In the genomic region with DNA sequence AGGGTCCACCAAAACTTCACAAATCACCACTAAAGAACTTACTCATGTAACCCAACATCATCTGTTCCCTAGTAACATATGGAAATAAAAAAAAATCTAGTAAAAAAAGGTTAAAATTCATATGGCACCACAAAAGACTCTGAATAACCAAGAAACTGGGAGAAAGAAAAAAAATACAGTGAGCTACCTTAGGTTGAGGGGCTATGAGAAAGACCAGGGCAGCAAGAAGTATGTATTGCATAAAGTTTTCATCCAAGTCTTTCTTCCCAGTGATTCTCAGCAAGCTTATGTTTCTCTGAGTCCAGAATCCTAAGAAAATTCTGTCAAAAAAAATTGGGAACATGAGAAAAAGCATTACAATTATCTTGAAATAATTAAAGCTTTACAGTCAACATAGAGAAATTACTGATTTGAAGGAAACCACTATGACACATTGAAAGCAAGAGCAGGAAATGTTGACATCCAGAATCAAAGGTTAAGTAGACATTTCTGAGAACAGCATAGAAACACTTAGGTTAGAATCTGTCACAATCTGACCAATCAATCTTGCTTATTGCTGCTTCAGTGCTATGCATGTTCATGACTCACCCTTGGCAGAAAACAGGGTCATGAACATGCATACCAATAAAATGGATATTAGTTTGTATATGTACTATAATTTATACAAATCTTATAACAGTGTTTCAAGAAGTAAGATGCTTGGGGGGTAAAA, we compare ENCODE assay signal across 15 cellular contexts.
DNase-seq lines count a peak whose midpoint lies in the region; ATAC-seq, FAIRE-seq and TF ChIP-seq lines count a peak whose summit lies in the region.
"Had no signal": no experiment of that assay in that cellular context is flagged by ENCODE, and none has a peak within 500 bp of the region (broad histone marks: within the 10 kb centered on the region; RNA-seq: fewer than 3 reads in every experiment).

No MANE protein-coding gene starts in this region.

- no peak overlapping the region for H2AFZ ChIP-seq in ACC112 (ENCODE audit: low read length, unreplicated experiment)

- ATAC-seq in GM18519 (IDR thresholded peaks at IDR 0.05; ENCODE audit: low FRiP score, unreplicated experiment) (peak; percentile 72), RWPE2 (ENCODE audit: low read depth) (peak; percentile 89), HG02610 (IDR thresholded peaks at IDR 0.05; ENCODE audit: unreplicated experiment) (no peak), GM21360 (IDR thresholded peaks at IDR 0.05; ENCODE audit: unreplicated experiment) (no peak)
- ATAC-seq: heart left ventricle had no signal

- no peak for FAIRE-seq in urothelium cell line (lab: Jason Lieb, UNC)
- FAIRE-seq: TTC549 had no signal

- H3K27ac ChIP-seq in ACC112 (ENCODE audit: low read depth, low read length) (peak overlapping the region; percentile 10; the same call in 1 of the 2 replicates), RWPE2 (ENCODE audit: poor library complexity, severe bottlenecking) (peak overlapping the region; percentile 77)
- H3K27ac ChIP-seq: heart left ventricle, testis had no signal

- no peaks in the 10 kb centered on the region for H3K4me1 ChIP-seq in ACC112 (ENCODE audit: control insufficient read depth, insufficient read depth, low read length, unreplicated experiment)
- H3K4me1 ChIP-seq in RWPE2 (ENCODE audit: insufficient read depth, poor library complexity, severe bottlenecking), result peaks cover 21% of the 10 kb centered on the region
- H3K4me1 ChIP-seq: heart left ventricle, testis had no signal

- H3K36me3 ChIP-seq in ACC112 (ENCODE audit: insufficient read depth, low read length) (no peaks in the 10 kb centered on the region), RWPE2 (ENCODE audit: low read depth) (no peaks in the 10 kb centered on the region)
- H3K36me3 ChIP-seq: heart left ventricle had no signal

- no peaks in the 10 kb centered on the region for H3K9me3 ChIP-seq in RWPE2 (ENCODE audit: severe bottlenecking)
- H3K9me3 ChIP-seq: testis had no signal

- H3K4me3 ChIP-seq in ACC112 (ENCODE audit: low read depth, low read length), result no peak overlapping the region
- H3K4me3 ChIP-seq in RWPE2 (ENCODE audit: severe bottlenecking), result no peak overlapping the region
- no peak overlapping the region for H3K4me3 ChIP-seq in fibroblast of pulmonary artery (replicated peaks; ENCODE audit: low read depth, low read length)
- H3K4me3 ChIP-seq: heart left ventricle, testis had no signal

- no peak for DNase-seq in RWPE2 (ENCODE audit: low spot score)
- DNase-seq in fibroblast of pulmonary artery (ENCODE audit: low read depth), result peak; percentile 30
- no peak for DNase-seq in HK-2 (ENCODE audit: unreplicated experiment)
- DNase-seq in urothelium cell line (ENCODE audit: low spot score), result no peak
- DNase-seq: activated effector memory CD4-positive, alpha-beta T cell treated with Interleukin-2 at 50 U/mL for 16 hours; CD4-positive, alpha-beta memory T cell; cortex of kidney; heart left ventricle; NCI-H1436 treated with DMSO at 0.1 percent for 48 hours; testis had no signal

- no peaks in the 10 kb centered on the region for H3K79me2 ChIP-seq in ACC112 (ENCODE audit: control insufficient read depth, insufficient read depth, low read length, unreplicated experiment)

- TF ChIP-seq CTCF in RWPE2 (IDR thresholded peaks at IDR 0.05; ENCODE audit: poor library complexity, severe bottlenecking) (no peak), fibroblast of pulmonary artery (IDR thresholded peaks at IDR 0.05; ENCODE audit: low read length, missing control alignments) (no peak)

- H3K27me3 ChIP-seq in ACC112 (ENCODE audit: insufficient read depth, low read length), result no peaks in the 10 kb centered on the region
- H3K27me3 ChIP-seq in RWPE2 (ENCODE audit: insufficient read depth, poor library complexity, severe bottlenecking), result no peaks in the 10 kb centered on the region
- H3K27me3 ChIP-seq: heart left ventricle, testis had no signal

Comparison
In these comparisons a context has a peak if more than half of its experiments do, and no peak if none do; other contexts are left out.
1. ATAC-seq: peak in GM18519 (single experiment) and RWPE2 (single experiment); none in HG02610 (single experiment) and GM21360 (single experiment).